ENCODE assay signal across 14 cellular contexts in the genomic region with DNA sequence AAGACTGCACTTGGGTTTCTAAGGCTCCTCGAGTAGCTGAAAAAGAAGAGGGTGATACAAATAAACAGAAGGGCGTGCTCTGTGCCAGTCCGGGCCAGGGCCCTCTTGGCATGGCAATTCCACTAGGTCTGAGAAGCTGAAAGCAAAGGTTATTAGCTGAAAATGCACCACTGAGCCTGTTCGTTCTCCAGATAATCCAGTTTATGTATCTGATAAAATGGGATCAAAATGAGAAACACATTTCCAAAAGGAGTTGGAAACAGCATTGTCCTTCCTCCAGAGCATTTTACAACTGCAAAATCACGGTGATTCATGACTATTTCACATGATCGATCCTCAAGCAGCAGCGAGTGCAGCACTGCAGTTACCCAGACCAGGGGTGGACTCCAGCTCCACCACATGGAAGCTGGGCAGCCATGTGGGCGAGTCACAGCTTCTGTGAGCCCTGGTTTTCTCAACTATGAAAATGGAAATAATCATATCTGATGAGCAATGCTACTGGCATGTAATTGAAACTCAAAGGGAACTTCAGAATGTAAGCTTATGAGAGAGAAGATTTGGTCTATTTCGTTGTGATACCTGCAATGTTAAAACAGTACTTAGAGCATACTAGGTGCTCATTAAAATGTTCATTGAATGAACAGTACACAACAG.
DNase-seq lines count a peak whose midpoint lies in the region; ATAC-seq, FAIRE-seq and TF ChIP-seq lines count a peak whose summit lies in the region.
"Had no signal": no experiment of that assay in that cellular context is flagged by ENCODE, and none has a peak within 500 bp of the region (broad histone marks: within the 10 kb centered on the region; RNA-seq: fewer than 3 reads in every experiment).

No MANE protein-coding gene starts in this region.

- no peak overlapping the region for H3K4me2 ChIP-seq in K562 (ENCODE audit: insufficient read depth, low read length)

- DNase-seq in AG08395 (ENCODE audit: low spot score) (peak; percentile 69), HS-5 (ENCODE audit: low read depth) (peak; percentile 82), K562 (ENCODE audit: extremely low read depth in 1 of 4, low spot score in 3 of 4) (no peak), iris pigment epithelial cell (ENCODE audit: low read depth) (peak; percentile 74), thyroid gland (no peak), NCI-H345 (lab: John Stamatoyannopoulos, UW) (no peak)
- DNase-seq in activated CD4-positive, alpha-beta T cell treated with anti-CD3 and anti-CD28 coated beads for 1 hour: no peak
- DNase-seq: activated naive CD4-positive, alpha-beta T cell treated with anti-CD3 and anti-CD28 coated beads, Interleukin-2, amount 50 U/mL, for 16 hours; DMS79 treated with DMSO at 0.1 percent for 48 hours; NCI-H1092 had no signal

- H3K79me2 ChIP-seq in K562 (ENCODE audit: control insufficient read depth, insufficient read depth, low read length): no peaks in the 10 kb centered on the region

- BruUV-seq in K562 (replicated peaks; lab: Mats Ljungman, UMichigan): no TSS peak

- CTCF ChIA-PET in K562 (lab: Yijun Ruan, JAX; ENCODE audit: low intra/inter-chr PET ratio): no interaction called here

- intact Hi-C loops in K562 (cut with micrococcal nuclease): no loop called here
- intact Hi-C loops in thyroid gland (cut with DNase I): no loop called here

- POLR2A ChIA-PET in K562 (lab: Yijun Ruan, JAX): interaction anchor here (0.5 to 0.7 kb wide), 4 partner anchors 16 to 60 kb away, joined by 3 read pairs; no protein-coding TSS in a partner anchor

- H3K9me3 ChIP-seq in K562 (replicated peaks; ENCODE audit: control insufficient read depth, insufficient read depth, low read depth, low read length) (no peaks in the 10 kb centered on the region), thyroid gland (no peaks in the 10 kb centered on the region)
- H3K9me3 ChIP-seq: esophagus muscularis mucosa had no signal

- peaks cover 6 to 45% of the 10 kb centered on the region in 2 experiments; a peak in 4 of 5 replicates for H3K27me3 ChIP-seq in K562 (ENCODE audit: control insufficient read depth in 2 of 2, insufficient read depth in 2 of 2, low read length in 2 of 2)
- H3K27me3 ChIP-seq in thyroid gland: no peaks in the 10 kb centered on the region
- H3K27me3 ChIP-seq: esophagus muscularis mucosa had no signal

- WGBS in K562 (ENCODE audit: insufficient coverage, low coverage, missing lambda C conversion rate): 3% methylated on average over 9 of the region's 9 CpGs
- 79 to 88% methylated on average over 9 of the region's 9 CpGs for WGBS in thyroid gland, 2 donors

- TF ChIP-seq POLR2A in K562 (conservative IDR thresholded peaks at IDR 0.05) (no peak), thyroid gland (IDR thresholded peaks at IDR 0.05) (no peak)

- ATAC-seq in K562 (no peak), GM18517 (IDR thresholded peaks at IDR 0.05; ENCODE audit: unreplicated experiment) (no peak)
- ATAC-seq: GM12878 had no signal

- no peak for FAIRE-seq in K562 (lab: Jason Lieb, UNC)
- FAIRE-seq: GM12878 had no signal

- no peaks in the 10 kb centered on the region for H3K36me3 ChIP-seq in K562 (ENCODE audit: control insufficient read depth, insufficient read depth, low read length)
- H3K36me3 ChIP-seq in thyroid gland: no peaks in the 10 kb centered on the region
- H3K36me3 ChIP-seq: esophagus muscularis mucosa had no signal

- H2AFZ ChIP-seq in K562 (ENCODE audit: low read depth, low read length): no peak overlapping the region

- no peak overlapping the region for H3K9ac ChIP-seq in K562 (ENCODE audit: insufficient read depth in 1 of 2, low read depth in 2 of 2, low read length in 2 of 2)

- in situ Hi-C loops in K562 (cut with MboI): no loop called here

- TF ChIP-seq CTCF in K562 (IDR thresholded peaks at IDR 0.05 in 2 of 3, conservative IDR thresholded peaks at IDR 0.05 in 1 of 3; ENCODE audit: insufficient read depth in 2 of 3, low read depth in 1 of 3, low read length in 3 of 3) (no peak), thyroid gland (IDR thresholded peaks at IDR 0.05) (no peak)

- TF ChIP-seq EP300 in K562 (IDR thresholded peaks at IDR 0.05; ENCODE audit: low read length): no peak

- TF ChIP-seq RAD21 in K562 (CRISPR knock-in tag; conservative IDR thresholded peaks at IDR 0.05 in 1 of 2, IDR thresholded peaks at IDR 0.05 in 1 of 2): no peak

- H3K4me1 ChIP-seq in K562 (replicated peaks in 1 of 2; ENCODE audit: control insufficient read depth in 2 of 2, insufficient read depth in 2 of 2, low read length in 2 of 2) (no peaks in the 10 kb centered on the region; a peak in 1 of 5 replicates), thyroid gland (no peaks in the 10 kb centered on the region)
- H3K4me1 ChIP-seq: esophagus muscularis mucosa had no signal

- no peaks in the 10 kb centered on the region for H3K9me1 ChIP-seq in K562 (ENCODE audit: control insufficient read depth, insufficient read depth, low read length)

- no peaks in the 10 kb centered on the region; the same call in 1 of the 2 replicates for H4K20me1 ChIP-seq in K562 (replicated peaks; ENCODE audit: control insufficient read depth, insufficient read depth, low read length)

- H3K4me3 ChIP-seq in K562: no peak overlapping the region
- no peak overlapping the region for H3K4me3 ChIP-seq in thyroid gland (replicated peaks in 1 of 3)
- H3K4me3 ChIP-seq: esophagus muscularis mucosa, GM12878 had no signal

- H3K27ac ChIP-seq in K562 (ENCODE audit: extremely low read depth, low read depth, low read length) (no peak overlapping the region), thyroid gland (no peak overlapping the region)
- H3K27ac ChIP-seq: esophagus muscularis mucosa, VCaP had no signal

TF ChIP-seq in K562, 482 proteins besides CTCF, POLR2A, EP300 and RAD21 (continues in another document):
- TF ChIP-seq DNMT1 (IDR thresholded peaks at IDR 0.05) (no peak), SAP30 (IDR thresholded peaks at IDR 0.05; ENCODE audit: borderline replicate concordance, insufficient read depth, low read depth, low read length, poor library complexity, severe bottlenecking) (no peak), PHB (CRISPR knock-in tag; IDR thresholded peaks at IDR 0.05) (no peak), POLR2H (tag; IDR thresholded peaks at IDR 0.05; ENCODE audit: low read depth) (no peak), MBD1 (CRISPR knock-in tag; IDR thresholded peaks at IDR 0.05) (no peak), GTF2A2 (tag; IDR thresholded peaks at IDR 0.05) (no peak), PML (IDR thresholded peaks at IDR 0.05; ENCODE audit: low read length) (no peak), RBM25 (IDR thresholded peaks at IDR 0.05; ENCODE audit: low read depth, low read length, severe bottlenecking) (peak; percentile 35), ZNF584 (CRISPR knock-in tag; IDR thresholded peaks at IDR 0.05; ENCODE audit: low read depth) (0 out of 2 replicates have a peak, but pooled peaks have one; percentile 14), LEF1 (IDR thresholded peaks at IDR 0.05) (no peak)

Comparison
In these comparisons a context has a peak if more than half of its experiments do, and no peak if none do; other contexts are left out.
1. DNase-seq: peak in AG08395 (single experiment), HS-5 (single experiment) and iris pigment epithelial cell (single experiment); none in K562 (0 of 4), thyroid gland (0 of 2), activated CD4-positive, alpha-beta T cell treated with anti-CD3 and anti-CD28 coated beads for 1 hour (single experiment) and NCI-H345 (single experiment).